1 cellular context compared by ENCODE assay signal in the genomic region with DNA sequence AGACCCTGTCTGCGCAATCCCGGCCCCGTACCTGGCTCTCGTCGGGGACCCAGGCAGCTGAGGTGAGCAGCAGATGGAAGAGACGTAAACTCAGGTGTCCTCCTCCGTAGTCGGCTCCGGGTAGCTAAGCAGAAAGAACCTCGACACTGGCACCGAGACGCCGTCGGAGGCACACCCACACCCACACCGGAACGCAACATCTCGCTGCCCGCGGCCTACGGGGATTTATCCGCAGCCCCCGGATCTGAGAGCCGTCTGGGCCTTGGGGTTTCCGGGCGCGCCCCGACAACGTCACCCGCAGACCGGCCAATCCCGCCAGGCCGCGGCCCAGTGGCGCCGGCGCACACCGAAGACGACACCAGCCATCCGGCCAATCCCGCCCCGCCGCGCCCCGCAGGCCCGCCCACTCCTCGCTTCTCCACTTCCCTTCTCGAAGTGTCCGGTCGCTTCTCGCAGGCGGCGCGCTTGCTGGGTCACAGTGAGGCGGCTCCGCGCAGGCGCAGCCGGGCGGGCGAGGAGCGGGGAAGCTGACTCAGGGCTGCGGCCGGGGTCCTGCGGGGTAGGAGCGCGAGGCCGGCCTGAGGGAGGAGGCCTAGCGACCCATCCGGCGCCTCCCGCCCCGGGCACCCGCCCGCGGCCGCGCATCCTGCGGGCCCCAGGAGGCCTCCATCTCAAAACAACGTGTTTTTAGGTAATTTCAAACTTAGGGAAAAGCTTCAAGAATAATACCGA.
A peak's percentile ranks its signal among the peaks of the same experiment; 100 is the strongest.
TF ChIP-seq lines count a peak whose summit lies in the region.

A gene with protein sequence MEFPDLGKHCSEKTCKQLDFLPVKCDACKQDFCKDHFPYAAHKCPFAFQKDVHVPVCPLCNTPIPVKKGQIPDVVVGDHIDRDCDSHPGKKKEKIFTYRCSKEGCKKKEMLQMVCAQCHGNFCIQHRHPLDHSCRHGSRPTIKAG (minus strand): TSS at position 264 of the 732 bp plus-strand sequence. CDS start 1,984 bp downstream, outside the sequence.

TF ChIP-seq in HepG2, 621 proteins besides CTCF, POLR2A, EP300 and RAD21 (continued from another document and continues in another):
- TF ChIP-seq, protein P1, sequence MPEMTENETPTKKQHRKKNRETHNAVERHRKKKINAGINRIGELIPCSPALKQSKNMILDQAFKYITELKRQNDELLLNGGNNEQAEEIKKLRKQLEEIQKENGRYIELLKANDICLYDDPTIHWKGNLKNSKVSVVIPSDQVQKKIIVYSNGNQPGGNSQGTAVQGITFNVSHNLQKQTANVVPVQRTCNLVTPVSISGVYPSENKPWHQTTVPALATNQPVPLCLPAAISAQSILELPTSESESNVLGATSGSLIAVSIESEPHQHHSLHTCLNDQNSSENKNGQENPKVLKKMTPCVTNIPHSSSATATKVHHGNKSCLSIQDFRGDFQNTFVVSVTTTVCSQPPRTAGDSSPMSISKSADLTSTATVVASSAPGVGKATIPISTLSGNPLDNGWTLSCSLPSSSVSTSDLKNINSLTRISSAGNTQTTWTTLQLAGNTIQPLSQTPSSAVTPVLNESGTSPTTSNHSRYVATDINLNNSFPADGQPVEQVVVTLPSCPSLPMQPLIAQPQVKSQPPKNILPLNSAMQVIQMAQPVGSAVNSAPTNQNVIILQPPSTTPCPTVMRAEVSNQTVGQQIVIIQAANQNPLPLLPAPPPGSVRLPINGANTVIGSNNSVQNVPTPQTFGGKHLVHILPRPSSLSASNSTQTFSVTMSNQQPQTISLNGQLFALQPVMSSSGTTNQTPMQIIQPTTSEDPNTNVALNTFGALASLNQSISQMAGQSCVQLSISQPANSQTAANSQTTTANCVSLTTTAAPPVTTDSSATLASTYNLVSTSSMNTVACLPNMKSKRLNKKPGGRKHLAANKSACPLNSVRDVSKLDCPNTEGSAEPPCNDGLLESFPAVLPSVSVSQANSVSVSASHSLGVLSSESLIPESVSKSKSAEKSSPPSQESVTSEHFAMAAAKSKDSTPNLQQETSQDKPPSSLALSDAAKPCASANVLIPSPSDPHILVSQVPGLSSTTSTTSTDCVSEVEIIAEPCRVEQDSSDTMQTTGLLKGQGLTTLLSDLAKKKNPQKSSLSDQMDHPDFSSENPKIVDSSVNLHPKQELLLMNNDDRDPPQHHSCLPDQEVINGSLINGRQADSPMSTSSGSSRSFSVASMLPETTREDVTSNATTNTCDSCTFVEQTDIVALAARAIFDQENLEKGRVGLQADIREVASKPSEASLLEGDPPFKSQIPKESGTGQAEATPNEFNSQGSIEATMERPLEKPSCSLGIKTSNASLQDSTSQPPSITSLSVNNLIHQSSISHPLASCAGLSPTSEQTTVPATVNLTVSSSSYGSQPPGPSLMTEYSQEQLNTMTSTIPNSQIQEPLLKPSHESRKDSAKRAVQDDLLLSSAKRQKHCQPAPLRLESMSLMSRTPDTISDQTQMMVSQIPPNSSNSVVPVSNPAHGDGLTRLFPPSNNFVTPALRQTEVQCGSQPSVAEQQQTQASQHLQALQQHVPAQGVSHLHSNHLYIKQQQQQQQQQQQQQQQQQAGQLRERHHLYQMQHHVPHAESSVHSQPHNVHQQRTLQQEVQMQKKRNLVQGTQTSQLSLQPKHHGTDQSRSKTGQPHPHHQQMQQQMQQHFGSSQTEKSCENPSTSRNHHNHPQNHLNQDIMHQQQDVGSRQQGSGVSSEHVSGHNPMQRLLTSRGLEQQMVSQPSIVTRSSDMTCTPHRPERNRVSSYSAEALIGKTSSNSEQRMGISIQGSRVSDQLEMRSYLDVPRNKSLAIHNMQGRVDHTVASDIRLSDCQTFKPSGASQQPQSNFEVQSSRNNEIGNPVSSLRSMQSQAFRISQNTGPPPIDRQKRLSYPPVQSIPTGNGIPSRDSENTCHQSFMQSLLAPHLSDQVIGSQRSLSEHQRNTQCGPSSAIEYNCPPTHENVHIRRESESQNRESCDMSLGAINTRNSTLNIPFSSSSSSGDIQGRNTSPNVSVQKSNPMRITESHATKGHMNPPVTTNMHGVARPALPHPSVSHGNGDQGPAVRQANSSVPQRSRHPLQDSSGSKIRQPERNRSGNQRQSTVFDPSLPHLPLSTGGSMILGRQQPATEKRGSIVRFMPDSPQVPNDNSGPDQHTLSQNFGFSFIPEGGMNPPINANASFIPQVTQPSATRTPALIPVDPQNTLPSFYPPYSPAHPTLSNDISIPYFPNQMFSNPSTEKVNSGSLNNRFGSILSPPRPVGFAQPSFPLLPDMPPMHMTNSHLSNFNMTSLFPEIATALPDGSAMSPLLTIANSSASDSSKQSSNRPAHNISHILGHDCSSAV (CRISPR knock-in tag; IDR thresholded peaks at IDR 0.05; ENCODE audit: borderline replicate concordance), result no peak
- TF ChIP-seq REPIN1 (CRISPR knock-in tag; IDR thresholded peaks at IDR 0.05; ENCODE audit: borderline replicate concordance, low read depth), result peak; percentile 24; the same call in 1 of the 2 replicates
- TF ChIP-seq, protein P2, sequence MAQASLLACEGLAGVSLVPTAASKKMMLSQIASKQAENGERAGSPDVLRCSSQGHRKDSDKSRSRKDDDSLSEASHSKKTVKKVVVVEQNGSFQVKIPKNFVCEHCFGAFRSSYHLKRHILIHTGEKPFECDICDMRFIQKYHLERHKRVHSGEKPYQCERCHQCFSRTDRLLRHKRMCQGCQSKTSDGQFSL (CRISPR knock-in tag; IDR thresholded peaks at IDR 0.05), result no peak
- TF ChIP-seq ZNF367 (CRISPR knock-in tag; IDR thresholded peaks at IDR 0.05; ENCODE audit: borderline replicate concordance), result no peak
- TF ChIP-seq ZNF883 (CRISPR knock-in tag; IDR thresholded peaks at IDR 0.05; ENCODE audit: not compliant biosample characterization), result peak; percentile 26
- TF ChIP-seq FOXC1 (CRISPR knock-in tag; IDR thresholded peaks at IDR 0.05; ENCODE audit: borderline replicate concordance), result no peak
- no peak for TF ChIP-seq RARG (CRISPR knock-in tag; IDR thresholded peaks at IDR 0.05; ENCODE audit: low read depth)
- TF ChIP-seq, protein P3, sequence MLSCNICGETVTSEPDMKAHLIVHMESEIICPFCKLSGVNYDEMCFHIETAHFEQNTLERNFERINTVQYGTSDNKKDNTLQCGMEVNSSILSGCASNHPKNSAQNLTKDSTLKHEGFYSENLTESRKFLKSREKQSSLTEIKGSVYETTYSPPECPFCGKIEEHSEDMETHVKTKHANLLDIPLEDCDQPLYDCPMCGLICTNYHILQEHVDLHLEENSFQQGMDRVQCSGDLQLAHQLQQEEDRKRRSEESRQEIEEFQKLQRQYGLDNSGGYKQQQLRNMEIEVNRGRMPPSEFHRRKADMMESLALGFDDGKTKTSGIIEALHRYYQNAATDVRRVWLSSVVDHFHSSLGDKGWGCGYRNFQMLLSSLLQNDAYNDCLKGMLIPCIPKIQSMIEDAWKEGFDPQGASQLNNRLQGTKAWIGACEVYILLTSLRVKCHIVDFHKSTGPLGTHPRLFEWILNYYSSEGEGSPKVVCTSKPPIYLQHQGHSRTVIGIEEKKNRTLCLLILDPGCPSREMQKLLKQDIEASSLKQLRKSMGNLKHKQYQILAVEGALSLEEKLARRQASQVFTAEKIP (CRISPR knock-in tag; IDR thresholded peaks at IDR 0.05; ENCODE audit: borderline replicate concordance), result no peak
- TF ChIP-seq POLR2AphosphoS2 (IDR thresholded peaks at IDR 0.05; ENCODE audit: low read depth, low read length), result no peak
- TF ChIP-seq, protein P4, sequence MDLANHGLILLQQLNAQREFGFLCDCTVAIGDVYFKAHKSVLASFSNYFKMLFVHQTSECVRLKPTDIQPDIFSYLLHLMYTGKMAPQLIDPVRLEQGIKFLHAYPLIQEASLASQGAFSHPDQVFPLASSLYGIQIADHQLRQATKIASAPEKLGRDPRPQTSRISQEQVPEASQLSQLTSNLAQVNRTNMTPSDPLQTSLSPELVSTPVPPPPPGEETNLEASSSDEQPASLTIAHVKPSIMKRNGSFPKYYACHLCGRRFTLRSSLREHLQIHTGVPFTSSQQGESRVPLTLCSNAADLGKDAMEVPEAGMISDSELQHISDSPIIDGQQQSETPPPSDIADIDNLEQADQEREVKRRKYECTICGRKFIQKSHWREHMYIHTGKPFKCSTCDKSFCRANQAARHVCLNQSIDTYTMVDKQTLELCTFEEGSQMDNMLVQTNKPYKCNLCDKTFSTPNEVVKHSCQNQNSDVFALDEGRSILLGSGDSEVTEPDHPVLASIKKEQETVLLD (CRISPR knock-in tag; IDR thresholded peaks at IDR 0.05; ENCODE audit: low read depth), result peak; percentile 44; the same call in 1 of the 2 replicates
- TF ChIP-seq, protein P5, sequence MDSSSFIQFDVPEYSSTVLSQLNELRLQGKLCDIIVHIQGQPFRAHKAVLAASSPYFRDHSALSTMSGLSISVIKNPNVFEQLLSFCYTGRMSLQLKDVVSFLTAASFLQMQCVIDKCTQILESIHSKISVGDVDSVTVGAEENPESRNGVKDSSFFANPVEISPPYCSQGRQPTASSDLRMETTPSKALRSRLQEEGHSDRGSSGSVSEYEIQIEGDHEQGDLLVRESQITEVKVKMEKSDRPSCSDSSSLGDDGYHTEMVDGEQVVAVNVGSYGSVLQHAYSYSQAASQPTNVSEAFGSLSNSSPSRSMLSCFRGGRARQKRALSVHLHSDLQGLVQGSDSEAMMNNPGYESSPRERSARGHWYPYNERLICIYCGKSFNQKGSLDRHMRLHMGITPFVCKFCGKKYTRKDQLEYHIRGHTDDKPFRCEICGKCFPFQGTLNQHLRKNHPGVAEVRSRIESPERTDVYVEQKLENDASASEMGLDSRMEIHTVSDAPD (CRISPR knock-in tag; IDR thresholded peaks at IDR 0.05), result no peak
- peak; percentile 91 for TF ChIP-seq ZFX (CRISPR knock-in tag; IDR thresholded peaks at IDR 0.05; ENCODE audit: low read depth)
- TF ChIP-seq NFKB2 (CRISPR knock-in tag; IDR thresholded peaks at IDR 0.05; ENCODE audit: borderline replicate concordance), result no peak
- TF ChIP-seq, protein P6, sequence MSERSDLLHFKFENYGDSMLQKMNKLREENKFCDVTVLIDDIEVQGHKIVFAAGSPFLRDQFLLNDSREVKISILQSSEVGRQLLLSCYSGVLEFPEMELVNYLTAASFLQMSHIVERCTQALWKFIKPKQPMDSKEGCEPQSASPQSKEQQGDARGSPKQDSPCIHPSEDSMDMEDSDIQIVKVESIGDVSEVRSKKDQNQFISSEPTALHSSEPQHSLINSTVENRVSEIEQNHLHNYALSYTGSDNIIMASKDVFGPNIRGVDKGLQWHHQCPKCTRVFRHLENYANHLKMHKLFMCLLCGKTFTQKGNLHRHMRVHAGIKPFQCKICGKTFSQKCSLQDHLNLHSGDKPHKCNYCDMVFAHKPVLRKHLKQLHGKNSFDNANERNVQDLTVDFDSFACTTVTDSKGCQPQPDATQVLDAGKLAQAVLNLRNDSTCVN (CRISPR knock-in tag; IDR thresholded peaks at IDR 0.05; ENCODE audit: borderline replicate concordance), result peak; percentile 18; the same call in 1 of the 2 replicates
- TF ChIP-seq SALL1 (CRISPR knock-in tag; IDR thresholded peaks at IDR 0.05), result peak; percentile 67
- no peak for TF ChIP-seq NFRKB (IDR thresholded peaks at IDR 0.05)
- peak; percentile 73 for TF ChIP-seq ZSCAN25 (CRISPR knock-in tag; IDR thresholded peaks at IDR 0.05)
- TF ChIP-seq ZNF460 (CRISPR knock-in tag; IDR thresholded peaks at IDR 0.05; ENCODE audit: borderline replicate concordance), result no peak
- no peak for TF ChIP-seq SMAD1 (CRISPR knock-in tag; IDR thresholded peaks at IDR 0.05; ENCODE audit: borderline replicate concordance, low read depth)
- no peak for TF ChIP-seq CBX2 (IDR thresholded peaks at IDR 0.05; ENCODE audit: low read depth, low read length)
- no peak for TF ChIP-seq CBX2 (CRISPR knock-in tag; IDR thresholded peaks at IDR 0.05; ENCODE audit: low read depth)
- TF ChIP-seq, protein P7, sequence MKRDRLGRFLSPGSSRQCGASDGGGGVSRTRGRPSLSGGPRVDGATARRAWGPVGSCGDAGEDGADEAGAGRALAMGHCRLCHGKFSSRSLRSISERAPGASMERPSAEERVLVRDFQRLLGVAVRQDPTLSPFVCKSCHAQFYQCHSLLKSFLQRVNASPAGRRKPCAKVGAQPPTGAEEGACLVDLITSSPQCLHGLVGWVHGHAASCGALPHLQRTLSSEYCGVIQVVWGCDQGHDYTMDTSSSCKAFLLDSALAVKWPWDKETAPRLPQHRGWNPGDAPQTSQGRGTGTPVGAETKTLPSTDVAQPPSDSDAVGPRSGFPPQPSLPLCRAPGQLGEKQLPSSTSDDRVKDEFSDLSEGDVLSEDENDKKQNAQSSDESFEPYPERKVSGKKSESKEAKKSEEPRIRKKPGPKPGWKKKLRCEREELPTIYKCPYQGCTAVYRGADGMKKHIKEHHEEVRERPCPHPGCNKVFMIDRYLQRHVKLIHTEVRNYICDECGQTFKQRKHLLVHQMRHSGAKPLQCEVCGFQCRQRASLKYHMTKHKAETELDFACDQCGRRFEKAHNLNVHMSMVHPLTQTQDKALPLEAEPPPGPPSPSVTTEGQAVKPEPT (CRISPR knock-in tag; IDR thresholded peaks at IDR 0.05; ENCODE audit: low read depth), result no peak; the same call in 1 of the 2 replicates
- TF ChIP-seq, protein P8, sequence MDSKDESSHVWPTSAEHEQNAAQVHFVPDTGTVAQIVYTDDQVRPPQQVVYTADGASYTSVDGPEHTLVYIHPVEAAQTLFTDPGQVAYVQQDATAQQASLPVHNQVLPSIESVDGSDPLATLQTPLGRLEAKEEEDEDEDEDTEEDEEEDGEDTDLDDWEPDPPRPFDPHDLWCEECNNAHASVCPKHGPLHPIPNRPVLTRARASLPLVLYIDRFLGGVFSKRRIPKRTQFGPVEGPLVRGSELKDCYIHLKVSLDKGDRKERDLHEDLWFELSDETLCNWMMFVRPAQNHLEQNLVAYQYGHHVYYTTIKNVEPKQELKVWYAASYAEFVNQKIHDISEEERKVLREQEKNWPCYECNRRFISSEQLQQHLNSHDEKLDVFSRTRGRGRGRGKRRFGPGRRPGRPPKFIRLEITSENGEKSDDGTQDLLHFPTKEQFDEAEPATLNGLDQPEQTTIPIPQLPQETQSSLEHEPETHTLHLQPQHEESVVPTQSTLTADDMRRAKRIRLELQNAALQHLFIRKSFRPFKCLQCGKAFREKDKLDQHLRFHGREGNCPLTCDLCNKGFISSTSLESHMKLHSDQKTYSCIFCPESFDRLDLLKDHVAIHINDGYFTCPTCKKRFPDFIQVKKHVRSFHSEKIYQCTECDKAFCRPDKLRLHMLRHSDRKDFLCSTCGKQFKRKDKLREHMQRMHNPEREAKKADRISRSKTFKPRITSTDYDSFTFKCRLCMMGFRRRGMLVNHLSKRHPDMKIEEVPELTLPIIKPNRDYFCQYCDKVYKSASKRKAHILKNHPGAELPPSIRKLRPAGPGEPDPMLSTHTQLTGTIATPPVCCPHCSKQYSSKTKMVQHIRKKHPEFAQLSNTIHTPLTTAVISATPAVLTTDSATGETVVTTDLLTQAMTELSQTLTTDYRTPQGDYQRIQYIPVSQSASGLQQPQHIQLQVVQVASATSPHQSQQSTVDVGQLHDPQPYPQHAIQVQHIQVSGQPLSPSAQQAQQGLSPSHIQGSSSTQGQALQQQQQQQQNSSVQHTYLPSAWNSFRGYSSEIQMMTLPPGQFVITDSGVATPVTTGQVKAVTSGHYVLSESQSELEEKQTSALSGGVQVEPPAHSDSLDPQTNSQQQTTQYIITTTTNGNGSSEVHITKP (CRISPR knock-in tag; IDR thresholded peaks at IDR 0.05; ENCODE audit: low read depth), result peak; percentile 38
- no peak for TF ChIP-seq ZNF484 (CRISPR knock-in tag; IDR thresholded peaks at IDR 0.05; ENCODE audit: borderline replicate concordance, low read depth)
- TF ChIP-seq, protein P9, sequence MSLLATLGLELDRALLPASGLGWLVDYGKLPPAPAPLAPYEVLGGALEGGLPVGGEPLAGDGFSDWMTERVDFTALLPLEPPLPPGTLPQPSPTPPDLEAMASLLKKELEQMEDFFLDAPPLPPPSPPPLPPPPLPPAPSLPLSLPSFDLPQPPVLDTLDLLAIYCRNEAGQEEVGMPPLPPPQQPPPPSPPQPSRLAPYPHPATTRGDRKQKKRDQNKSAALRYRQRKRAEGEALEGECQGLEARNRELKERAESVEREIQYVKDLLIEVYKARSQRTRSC (CRISPR knock-in tag; IDR thresholded peaks at IDR 0.05; ENCODE audit: low read depth), result no peak
- no peak for TF ChIP-seq GTF2F1 (IDR thresholded peaks at IDR 0.05; ENCODE audit: low read length)
- TF ChIP-seq ZBTB8A (CRISPR knock-in tag; IDR thresholded peaks at IDR 0.05; ENCODE audit: borderline replicate concordance, low read depth), result no peak
- no peak for TF ChIP-seq FLYWCH1 (CRISPR knock-in tag; IDR thresholded peaks at IDR 0.05)
- no peak for TF ChIP-seq HOXA7 (CRISPR knock-in tag; IDR thresholded peaks at IDR 0.05)
- TF ChIP-seq SUZ12 (IDR thresholded peaks at IDR 0.05; ENCODE audit: low read depth, low read length), result no peak
- no peak for TF ChIP-seq NFIB (CRISPR knock-in tag; IDR thresholded peaks at IDR 0.05; ENCODE audit: borderline replicate concordance)
